ENCODE assay signal across 1 cellular context in the genomic region with DNA sequence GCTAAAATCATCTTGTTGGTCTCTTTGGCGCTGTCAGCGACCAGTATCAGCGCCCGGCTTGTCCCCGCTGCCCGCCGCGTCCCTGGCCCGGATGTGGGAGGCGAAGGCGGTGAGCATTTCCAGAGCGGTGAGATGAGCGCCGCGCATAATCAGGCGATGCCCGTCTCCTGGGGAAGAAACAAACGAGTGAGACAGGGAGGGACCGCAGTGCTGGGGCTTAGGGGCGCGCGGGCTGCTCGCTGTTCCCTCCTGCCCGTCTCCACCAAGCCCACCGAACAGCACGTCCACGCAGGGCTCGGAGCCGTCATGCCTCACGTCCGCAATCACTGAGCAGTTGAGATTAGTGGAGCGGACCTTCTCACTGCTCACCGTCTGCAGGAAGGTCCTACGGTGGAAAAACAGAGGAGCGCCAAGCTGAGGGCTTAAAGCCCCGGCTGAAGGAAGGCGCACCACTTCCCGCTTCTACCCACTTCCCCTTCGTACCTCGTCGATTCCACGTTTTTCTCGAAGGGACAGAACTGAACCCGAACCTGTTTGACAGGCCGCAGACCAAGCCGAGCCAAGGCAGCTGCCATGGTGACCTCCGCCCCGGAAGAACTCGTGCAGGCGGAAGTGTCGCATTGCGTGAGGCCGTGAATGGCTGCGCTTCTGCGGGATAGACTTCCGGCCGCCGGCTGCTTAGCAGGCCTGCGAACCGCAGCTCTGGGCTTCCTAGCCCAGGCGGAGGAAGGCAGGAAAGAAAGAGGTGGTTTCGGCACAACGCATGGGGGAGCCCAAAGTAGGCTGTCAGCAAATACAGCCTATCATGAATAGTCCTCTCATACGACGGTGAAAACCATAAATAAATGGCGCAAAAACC.
TF ChIP-seq lines count a peak whose summit lies in the region.

A gene (minus strand): TSS at position 595 of the 859 bp plus-strand sequence. CDS start 20 bp downstream, at position 575.

TF ChIP-seq in K562, 482 proteins besides CTCF, POLR2A, EP300 and RAD21 (continued from another document and continues in another):
- TF ChIP-seq, protein P1, sequence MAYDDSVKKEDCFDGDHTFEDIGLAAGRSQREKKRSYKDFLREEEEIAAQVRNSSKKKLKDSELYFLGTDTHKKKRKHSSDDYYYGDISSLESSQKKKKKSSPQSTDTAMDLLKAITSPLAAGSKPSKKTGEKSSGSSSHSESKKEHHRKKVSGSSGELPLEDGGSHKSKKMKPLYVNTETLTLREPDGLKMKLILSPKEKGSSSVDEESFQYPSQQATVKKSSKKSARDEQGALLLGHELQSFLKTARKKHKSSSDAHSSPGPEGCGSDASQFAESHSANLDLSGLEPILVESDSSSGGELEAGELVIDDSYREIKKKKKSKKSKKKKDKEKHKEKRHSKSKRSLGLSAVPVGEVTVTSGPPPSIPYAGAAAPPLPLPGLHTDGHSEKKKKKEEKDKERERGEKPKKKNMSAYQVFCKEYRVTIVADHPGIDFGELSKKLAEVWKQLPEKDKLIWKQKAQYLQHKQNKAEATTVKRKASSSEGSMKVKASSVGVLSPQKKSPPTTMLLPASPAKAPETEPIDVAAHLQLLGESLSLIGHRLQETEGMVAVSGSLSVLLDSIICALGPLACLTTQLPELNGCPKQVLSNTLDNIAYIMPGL (CRISPR knock-in tag; IDR thresholded peaks at IDR 0.05), result no peak
- peak; percentile 31; the same call in 1 of the 2 replicates for TF ChIP-seq RB1 (IDR thresholded peaks at IDR 0.05; ENCODE audit: low read depth)
- no peak; the same call in 1 of the 2 replicates for TF ChIP-seq TOE1 (IDR thresholded peaks at IDR 0.05; ENCODE audit: borderline replicate concordance)
- no peak for TF ChIP-seq TOE1 (CRISPR knock-in tag; IDR thresholded peaks at IDR 0.05; ENCODE audit: borderline replicate concordance, low read depth)
- TF ChIP-seq ZNF24 (IDR thresholded peaks at IDR 0.05), result no peak; the same call in 1 of the 2 replicates
- TF ChIP-seq, protein P2, sequence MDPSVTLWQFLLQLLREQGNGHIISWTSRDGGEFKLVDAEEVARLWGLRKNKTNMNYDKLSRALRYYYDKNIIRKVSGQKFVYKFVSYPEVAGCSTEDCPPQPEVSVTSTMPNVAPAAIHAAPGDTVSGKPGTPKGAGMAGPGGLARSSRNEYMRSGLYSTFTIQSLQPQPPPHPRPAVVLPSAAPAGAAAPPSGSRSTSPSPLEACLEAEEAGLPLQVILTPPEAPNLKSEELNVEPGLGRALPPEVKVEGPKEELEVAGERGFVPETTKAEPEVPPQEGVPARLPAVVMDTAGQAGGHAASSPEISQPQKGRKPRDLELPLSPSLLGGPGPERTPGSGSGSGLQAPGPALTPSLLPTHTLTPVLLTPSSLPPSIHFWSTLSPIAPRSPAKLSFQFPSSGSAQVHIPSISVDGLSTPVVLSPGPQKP (CRISPR knock-in tag; IDR thresholded peaks at IDR 0.05), result no peak
- peak in 1 of 2 experiments; percentile 84; a peak in 1 of 3 replicates for TF ChIP-seq CBX3 (IDR thresholded peaks at IDR 0.05; ENCODE audit: borderline replicate concordance in 1 of 2, low read length in 2 of 2)
- TF ChIP-seq SAP30 (IDR thresholded peaks at IDR 0.05; ENCODE audit: borderline replicate concordance, insufficient read depth, low read depth, low read length, poor library complexity, severe bottlenecking), result peak; percentile 78
- TF ChIP-seq FOXM1 (IDR thresholded peaks at IDR 0.05; ENCODE audit: low read depth), result no peak
- peak; percentile 90; the same call in 1 of the 2 replicates for TF ChIP-seq FOXM1 (CRISPR knock-in tag; IDR thresholded peaks at IDR 0.05; ENCODE audit: low read depth)
- TF ChIP-seq SUPT5H (IDR thresholded peaks at IDR 0.05), result peak; percentile 96
- TF ChIP-seq, protein P3, sequence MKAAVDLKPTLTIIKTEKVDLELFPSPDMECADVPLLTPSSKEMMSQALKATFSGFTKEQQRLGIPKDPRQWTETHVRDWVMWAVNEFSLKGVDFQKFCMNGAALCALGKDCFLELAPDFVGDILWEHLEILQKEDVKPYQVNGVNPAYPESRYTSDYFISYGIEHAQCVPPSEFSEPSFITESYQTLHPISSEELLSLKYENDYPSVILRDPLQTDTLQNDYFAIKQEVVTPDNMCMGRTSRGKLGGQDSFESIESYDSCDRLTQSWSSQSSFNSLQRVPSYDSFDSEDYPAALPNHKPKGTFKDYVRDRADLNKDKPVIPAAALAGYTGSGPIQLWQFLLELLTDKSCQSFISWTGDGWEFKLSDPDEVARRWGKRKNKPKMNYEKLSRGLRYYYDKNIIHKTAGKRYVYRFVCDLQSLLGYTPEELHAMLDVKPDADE (conservative IDR thresholded peaks at IDR 0.05; ENCODE audit: control insufficient read depth, low read depth, low read length), result peak; percentile 75; the same call in 1 of the 2 replicates
- no peak for TF ChIP-seq ZNF311 (CRISPR knock-in tag; IDR thresholded peaks at IDR 0.05)
- TF ChIP-seq POLR3A (IDR thresholded peaks at IDR 0.05; ENCODE audit: borderline replicate concordance, extremely low read depth, insufficient read depth, insufficient read length), result no peak
- peak; percentile 66; the same call in 1 of the 2 replicates for TF ChIP-seq KLF6 (CRISPR knock-in tag; IDR thresholded peaks at IDR 0.05; ENCODE audit: borderline replicate concordance)
- no peak for TF ChIP-seq MCM5 (IDR thresholded peaks at IDR 0.05; ENCODE audit: low read depth)
- TF ChIP-seq GTF2F1 (IDR thresholded peaks at IDR 0.05; ENCODE audit: low read depth, low read length), result no peak
- TF ChIP-seq PTRF (tag; IDR thresholded peaks at IDR 0.05), result no peak
- TF ChIP-seq ZNF212 (CRISPR knock-in tag; IDR thresholded peaks at IDR 0.05), result no peak
- TF ChIP-seq, protein P4, sequence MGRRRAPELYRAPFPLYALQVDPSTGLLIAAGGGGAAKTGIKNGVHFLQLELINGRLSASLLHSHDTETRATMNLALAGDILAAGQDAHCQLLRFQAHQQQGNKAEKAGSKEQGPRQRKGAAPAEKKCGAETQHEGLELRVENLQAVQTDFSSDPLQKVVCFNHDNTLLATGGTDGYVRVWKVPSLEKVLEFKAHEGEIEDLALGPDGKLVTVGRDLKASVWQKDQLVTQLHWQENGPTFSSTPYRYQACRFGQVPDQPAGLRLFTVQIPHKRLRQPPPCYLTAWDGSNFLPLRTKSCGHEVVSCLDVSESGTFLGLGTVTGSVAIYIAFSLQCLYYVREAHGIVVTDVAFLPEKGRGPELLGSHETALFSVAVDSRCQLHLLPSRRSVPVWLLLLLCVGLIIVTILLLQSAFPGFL (CRISPR knock-in tag; IDR thresholded peaks at IDR 0.05), result no peak
- TF ChIP-seq, protein P5, sequence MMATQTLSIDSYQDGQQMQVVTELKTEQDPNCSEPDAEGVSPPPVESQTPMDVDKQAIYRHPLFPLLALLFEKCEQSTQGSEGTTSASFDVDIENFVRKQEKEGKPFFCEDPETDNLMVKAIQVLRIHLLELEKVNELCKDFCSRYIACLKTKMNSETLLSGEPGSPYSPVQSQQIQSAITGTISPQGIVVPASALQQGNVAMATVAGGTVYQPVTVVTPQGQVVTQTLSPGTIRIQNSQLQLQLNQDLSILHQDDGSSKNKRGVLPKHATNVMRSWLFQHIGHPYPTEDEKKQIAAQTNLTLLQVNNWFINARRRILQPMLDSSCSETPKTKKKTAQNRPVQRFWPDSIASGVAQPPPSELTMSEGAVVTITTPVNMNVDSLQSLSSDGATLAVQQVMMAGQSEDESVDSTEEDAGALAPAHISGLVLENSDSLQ (IDR thresholded peaks at IDR 0.05), result peak; percentile 79
- no peak for TF ChIP-seq RBM15 (IDR thresholded peaks at IDR 0.05; ENCODE audit: insufficient read depth, low read length)
- no peak for TF ChIP-seq CHD1 (IDR thresholded peaks at IDR 0.05; ENCODE audit: low read length)
- no peak for TF ChIP-seq PRPF4 (IDR thresholded peaks at IDR 0.05; ENCODE audit: insufficient read depth, low read depth, low read length, poor library complexity, severe bottlenecking)
- TF ChIP-seq ZNF239 (CRISPR knock-in tag; IDR thresholded peaks at IDR 0.05), result no peak
- TF ChIP-seq LEF1 (IDR thresholded peaks at IDR 0.05), result no peak
- TF ChIP-seq ATF7 (IDR thresholded peaks at IDR 0.05), result peak; percentile 55
- TF ChIP-seq, protein P6, sequence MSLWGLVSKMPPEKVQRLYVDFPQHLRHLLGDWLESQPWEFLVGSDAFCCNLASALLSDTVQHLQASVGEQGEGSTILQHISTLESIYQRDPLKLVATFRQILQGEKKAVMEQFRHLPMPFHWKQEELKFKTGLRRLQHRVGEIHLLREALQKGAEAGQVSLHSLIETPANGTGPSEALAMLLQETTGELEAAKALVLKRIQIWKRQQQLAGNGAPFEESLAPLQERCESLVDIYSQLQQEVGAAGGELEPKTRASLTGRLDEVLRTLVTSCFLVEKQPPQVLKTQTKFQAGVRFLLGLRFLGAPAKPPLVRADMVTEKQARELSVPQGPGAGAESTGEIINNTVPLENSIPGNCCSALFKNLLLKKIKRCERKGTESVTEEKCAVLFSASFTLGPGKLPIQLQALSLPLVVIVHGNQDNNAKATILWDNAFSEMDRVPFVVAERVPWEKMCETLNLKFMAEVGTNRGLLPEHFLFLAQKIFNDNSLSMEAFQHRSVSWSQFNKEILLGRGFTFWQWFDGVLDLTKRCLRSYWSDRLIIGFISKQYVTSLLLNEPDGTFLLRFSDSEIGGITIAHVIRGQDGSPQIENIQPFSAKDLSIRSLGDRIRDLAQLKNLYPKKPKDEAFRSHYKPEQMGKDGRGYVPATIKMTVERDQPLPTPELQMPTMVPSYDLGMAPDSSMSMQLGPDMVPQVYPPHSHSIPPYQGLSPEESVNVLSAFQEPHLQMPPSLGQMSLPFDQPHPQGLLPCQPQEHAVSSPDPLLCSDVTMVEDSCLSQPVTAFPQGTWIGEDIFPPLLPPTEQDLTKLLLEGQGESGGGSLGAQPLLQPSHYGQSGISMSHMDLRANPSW (CRISPR knock-in tag; IDR thresholded peaks at IDR 0.05), result no peak
- TF ChIP-seq NFE2L1 (tag; IDR thresholded peaks at IDR 0.05; ENCODE audit: borderline replicate concordance, low read depth), result no peak
- TF ChIP-seq, protein P7, sequence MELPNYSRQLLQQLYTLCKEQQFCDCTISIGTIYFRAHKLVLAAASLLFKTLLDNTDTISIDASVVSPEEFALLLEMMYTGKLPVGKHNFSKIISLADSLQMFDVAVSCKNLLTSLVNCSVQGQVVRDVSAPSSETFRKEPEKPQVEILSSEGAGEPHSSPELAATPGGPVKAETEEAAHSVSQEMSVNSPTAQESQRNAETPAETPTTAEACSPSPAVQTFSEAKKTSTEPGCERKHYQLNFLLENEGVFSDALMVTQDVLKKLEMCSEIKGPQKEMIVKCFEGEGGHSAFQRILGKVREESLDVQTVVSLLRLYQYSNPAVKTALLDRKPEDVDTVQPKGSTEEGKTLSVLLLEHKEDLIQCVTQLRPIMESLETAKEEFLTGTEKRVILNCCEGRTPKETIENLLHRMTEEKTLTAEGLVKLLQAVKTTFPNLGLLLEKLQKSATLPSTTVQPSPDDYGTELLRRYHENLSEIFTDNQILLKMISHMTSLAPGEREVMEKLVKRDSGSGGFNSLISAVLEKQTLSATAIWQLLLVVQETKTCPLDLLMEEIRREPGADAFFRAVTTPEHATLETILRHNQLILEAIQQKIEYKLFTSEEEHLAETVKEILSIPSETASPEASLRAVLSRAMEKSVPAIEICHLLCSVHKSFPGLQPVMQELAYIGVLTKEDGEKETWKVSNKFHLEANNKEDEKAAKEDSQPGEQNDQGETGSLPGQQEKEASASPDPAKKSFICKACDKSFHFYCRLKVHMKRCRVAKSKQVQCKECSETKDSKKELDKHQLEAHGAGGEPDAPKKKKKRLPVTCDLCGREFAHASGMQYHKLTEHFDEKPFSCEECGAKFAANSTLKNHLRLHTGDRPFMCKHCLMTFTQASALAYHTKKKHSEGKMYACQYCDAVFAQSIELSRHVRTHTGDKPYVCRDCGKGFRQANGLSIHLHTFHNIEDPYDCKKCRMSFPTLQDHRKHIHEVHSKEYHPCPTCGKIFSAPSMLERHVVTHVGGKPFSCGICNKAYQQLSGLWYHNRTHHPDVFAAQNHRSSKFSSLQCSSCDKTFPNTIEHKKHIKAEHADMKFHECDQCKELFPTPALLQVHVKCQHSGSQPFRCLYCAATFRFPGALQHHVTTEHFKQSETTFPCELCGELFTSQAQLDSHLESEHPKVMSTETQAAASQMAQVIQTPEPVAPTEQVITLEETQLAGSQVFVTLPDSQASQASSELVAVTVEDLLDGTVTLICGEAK (IDR thresholded peaks at IDR 0.05), result peak; percentile 99
- TF ChIP-seq, protein P7 (CRISPR knock-in tag; IDR thresholded peaks at IDR 0.05), result no peak
- TF ChIP-seq GATAD2A (IDR thresholded peaks at IDR 0.05), result no peak
- no peak for TF ChIP-seq ZNF695 (CRISPR knock-in tag; IDR thresholded peaks at IDR 0.05)
- no peak for TF ChIP-seq NCOA6 (IDR thresholded peaks at IDR 0.05)
- TF ChIP-seq, protein P8, sequence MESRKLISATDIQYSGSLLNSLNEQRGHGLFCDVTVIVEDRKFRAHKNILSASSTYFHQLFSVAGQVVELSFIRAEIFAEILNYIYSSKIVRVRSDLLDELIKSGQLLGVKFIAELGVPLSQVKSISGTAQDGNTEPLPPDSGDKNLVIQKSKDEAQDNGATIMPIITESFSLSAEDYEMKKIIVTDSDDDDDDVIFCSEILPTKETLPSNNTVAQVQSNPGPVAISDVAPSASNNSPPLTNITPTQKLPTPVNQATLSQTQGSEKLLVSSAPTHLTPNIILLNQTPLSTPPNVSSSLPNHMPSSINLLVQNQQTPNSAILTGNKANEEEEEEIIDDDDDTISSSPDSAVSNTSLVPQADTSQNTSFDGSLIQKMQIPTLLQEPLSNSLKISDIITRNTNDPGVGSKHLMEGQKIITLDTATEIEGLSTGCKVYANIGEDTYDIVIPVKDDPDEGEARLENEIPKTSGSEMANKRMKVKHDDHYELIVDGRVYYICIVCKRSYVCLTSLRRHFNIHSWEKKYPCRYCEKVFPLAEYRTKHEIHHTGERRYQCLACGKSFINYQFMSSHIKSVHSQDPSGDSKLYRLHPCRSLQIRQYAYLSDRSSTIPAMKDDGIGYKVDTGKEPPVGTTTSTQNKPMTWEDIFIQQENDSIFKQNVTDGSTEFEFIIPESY (CRISPR knock-in tag; IDR thresholded peaks at IDR 0.05), result 0 out of 2 replicates have a peak, but pooled peaks have one; percentile 37
- TF ChIP-seq NCOR1 (IDR thresholded peaks at IDR 0.05), result no peak; the same call in 1 of the 2 replicates
